In the genomic region with DNA sequence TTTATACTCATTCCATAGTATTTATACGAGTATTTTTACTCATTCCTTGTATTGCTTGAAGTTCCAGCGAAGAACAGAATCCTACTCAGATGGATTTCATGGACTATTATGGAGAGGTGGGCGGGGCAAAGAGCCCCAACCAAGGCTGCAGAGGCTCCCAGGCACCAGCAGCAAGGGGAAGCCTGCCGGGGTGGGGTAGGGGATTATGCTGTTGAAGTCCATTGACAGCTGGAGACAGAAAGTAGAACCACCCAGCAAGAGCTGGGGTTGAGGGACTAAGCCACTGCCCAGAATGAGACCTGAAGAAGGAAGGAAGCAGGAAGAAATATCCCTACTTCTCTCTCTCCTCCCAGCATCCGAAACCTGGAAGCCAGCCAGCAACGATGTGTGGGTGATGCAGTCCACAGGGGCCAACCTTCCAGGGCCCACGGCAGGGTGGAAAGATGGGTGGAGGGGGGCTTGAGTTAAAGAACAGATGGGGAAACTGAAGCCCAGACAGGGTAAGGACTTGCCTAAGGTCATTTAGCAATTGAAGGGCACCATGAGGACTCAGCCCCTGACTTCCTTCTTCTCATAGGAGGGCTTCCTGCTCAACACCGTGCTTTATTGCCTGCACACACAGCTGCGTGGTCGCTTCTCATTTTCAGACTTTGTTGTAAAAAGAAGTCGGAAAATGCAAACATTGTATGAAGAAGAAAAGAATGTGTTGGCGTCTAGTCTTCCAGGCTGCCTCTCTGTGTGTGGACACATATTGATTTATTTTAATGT, we compare ENCODE assay signal across 1 cellular context.
TF ChIP-seq lines count a peak whose summit lies in the region.

No MANE protein-coding gene starts in this region.

TF ChIP-seq in HEK293, 187 proteins besides CTCF, POLR2A, EP300 and RAD21 (continued from another document and continues in another):
- TF ChIP-seq ZSCAN5A (tag by site-specific recombination; IDR thresholded peaks at IDR 0.05) = no peak
- TF ChIP-seq ZNF629 (tag by site-specific recombination; IDR thresholded peaks at IDR 0.05) = no peak
- no peak for TF ChIP-seq ZNF561 (tag by site-specific recombination; IDR thresholded peaks at IDR 0.05; ENCODE audit: borderline replicate concordance)
- TF ChIP-seq, protein P1, sequence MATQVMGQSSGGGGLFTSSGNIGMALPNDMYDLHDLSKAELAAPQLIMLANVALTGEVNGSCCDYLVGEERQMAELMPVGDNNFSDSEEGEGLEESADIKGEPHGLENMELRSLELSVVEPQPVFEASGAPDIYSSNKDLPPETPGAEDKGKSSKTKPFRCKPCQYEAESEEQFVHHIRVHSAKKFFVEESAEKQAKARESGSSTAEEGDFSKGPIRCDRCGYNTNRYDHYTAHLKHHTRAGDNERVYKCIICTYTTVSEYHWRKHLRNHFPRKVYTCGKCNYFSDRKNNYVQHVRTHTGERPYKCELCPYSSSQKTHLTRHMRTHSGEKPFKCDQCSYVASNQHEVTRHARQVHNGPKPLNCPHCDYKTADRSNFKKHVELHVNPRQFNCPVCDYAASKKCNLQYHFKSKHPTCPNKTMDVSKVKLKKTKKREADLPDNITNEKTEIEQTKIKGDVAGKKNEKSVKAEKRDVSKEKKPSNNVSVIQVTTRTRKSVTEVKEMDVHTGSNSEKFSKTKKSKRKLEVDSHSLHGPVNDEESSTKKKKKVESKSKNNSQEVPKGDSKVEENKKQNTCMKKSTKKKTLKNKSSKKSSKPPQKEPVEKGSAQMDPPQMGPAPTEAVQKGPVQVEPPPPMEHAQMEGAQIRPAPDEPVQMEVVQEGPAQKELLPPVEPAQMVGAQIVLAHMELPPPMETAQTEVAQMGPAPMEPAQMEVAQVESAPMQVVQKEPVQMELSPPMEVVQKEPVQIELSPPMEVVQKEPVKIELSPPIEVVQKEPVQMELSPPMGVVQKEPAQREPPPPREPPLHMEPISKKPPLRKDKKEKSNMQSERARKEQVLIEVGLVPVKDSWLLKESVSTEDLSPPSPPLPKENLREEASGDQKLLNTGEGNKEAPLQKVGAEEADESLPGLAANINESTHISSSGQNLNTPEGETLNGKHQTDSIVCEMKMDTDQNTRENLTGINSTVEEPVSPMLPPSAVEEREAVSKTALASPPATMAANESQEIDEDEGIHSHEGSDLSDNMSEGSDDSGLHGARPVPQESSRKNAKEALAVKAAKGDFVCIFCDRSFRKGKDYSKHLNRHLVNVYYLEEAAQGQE (tag by site-specific recombination; IDR thresholded peaks at IDR 0.05) = no peak
- TF ChIP-seq ZNF600 (tag by site-specific recombination; IDR thresholded peaks at IDR 0.05) = no peak
- TF ChIP-seq BCL11B (tag by site-specific recombination; IDR thresholded peaks at IDR 0.05; ENCODE audit: low read depth) = no peak
- TF ChIP-seq, protein P2, sequence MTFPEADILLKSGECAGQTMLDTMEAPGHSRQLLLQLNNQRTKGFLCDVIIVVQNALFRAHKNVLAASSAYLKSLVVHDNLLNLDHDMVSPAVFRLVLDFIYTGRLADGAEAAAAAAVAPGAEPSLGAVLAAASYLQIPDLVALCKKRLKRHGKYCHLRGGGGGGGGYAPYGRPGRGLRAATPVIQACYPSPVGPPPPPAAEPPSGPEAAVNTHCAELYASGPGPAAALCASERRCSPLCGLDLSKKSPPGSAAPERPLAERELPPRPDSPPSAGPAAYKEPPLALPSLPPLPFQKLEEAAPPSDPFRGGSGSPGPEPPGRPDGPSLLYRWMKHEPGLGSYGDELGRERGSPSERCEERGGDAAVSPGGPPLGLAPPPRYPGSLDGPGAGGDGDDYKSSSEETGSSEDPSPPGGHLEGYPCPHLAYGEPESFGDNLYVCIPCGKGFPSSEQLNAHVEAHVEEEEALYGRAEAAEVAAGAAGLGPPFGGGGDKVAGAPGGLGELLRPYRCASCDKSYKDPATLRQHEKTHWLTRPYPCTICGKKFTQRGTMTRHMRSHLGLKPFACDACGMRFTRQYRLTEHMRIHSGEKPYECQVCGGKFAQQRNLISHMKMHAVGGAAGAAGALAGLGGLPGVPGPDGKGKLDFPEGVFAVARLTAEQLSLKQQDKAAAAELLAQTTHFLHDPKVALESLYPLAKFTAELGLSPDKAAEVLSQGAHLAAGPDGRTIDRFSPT (tag by site-specific recombination; IDR thresholded peaks at IDR 0.05) = no peak
- TF ChIP-seq, protein P3, sequence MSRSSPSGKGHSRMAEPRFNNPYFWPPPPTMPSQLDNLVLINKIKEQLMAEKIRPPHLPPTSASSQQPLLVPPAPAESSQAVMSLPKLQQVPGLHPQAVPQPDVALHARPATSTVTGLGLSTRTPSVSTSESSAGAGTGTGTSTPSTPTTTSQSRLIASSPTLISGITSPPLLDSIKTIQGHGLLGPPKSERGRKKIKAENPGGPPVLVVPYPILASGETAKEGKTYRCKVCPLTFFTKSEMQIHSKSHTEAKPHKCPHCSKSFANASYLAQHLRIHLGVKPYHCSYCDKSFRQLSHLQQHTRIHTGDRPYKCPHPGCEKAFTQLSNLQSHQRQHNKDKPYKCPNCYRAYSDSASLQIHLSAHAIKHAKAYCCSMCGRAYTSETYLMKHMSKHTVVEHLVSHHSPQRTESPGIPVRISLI (tag by site-specific recombination; IDR thresholded peaks at IDR 0.05) = no peak
- no peak for TF ChIP-seq ZFP37 (tag by site-specific recombination; IDR thresholded peaks at IDR 0.05)
- TF ChIP-seq, protein P4, sequence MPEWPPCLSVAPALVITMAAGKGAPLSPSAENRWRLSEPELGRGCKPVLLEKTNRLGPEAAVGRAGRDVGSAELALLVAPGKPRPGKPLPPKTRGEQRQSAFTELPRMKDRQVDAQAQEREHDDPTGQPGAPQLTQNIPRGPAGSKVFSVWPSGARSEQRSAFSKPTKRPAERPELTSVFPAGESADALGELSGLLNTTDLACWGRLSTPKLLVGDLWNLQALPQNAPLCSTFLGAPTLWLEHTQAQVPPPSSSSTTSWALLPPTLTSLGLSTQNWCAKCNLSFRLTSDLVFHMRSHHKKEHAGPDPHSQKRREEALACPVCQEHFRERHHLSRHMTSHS (tag by site-specific recombination; IDR thresholded peaks at IDR 0.05) = no peak
- TF ChIP-seq ZEB2 (tag by site-specific recombination; IDR thresholded peaks at IDR 0.05) = 0 out of 2 replicates have a peak, but pooled peaks have one; percentile 26
- no peak for TF ChIP-seq ZNF274 (IDR thresholded peaks at IDR 0.05; ENCODE audit: low read length)
- TF ChIP-seq ZNF274 (tag by site-specific recombination; IDR thresholded peaks at IDR 0.05; ENCODE audit: borderline replicate concordance) = no peak
- no peak for TF ChIP-seq PRDM6 (tag by site-specific recombination; IDR thresholded peaks at IDR 0.05)
- no peak for TF ChIP-seq ZNF473 (tag by site-specific recombination; IDR thresholded peaks at IDR 0.05)
- TF ChIP-seq ZNF707 (tag by site-specific recombination; IDR thresholded peaks at IDR 0.05) = no peak
- TF ChIP-seq, protein P5, sequence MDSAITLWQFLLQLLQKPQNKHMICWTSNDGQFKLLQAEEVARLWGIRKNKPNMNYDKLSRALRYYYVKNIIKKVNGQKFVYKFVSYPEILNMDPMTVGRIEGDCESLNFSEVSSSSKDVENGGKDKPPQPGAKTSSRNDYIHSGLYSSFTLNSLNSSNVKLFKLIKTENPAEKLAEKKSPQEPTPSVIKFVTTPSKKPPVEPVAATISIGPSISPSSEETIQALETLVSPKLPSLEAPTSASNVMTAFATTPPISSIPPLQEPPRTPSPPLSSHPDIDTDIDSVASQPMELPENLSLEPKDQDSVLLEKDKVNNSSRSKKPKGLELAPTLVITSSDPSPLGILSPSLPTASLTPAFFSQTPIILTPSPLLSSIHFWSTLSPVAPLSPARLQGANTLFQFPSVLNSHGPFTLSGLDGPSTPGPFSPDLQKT (IDR thresholded peaks at IDR 0.05; ENCODE audit: borderline replicate concordance, low read depth, low read length) = no peak
- TF ChIP-seq ZNF398 (tag by site-specific recombination; IDR thresholded peaks at IDR 0.05) = no peak
- no peak for TF ChIP-seq ZNF146 (tag by site-specific recombination; IDR thresholded peaks at IDR 0.05)
- TF ChIP-seq KLF16 (tag by site-specific recombination; IDR thresholded peaks at IDR 0.05) = no peak
- TF ChIP-seq BCL11A (tag by site-specific recombination; IDR thresholded peaks at IDR 0.05; ENCODE audit: low read depth) = no peak
- no peak for TF ChIP-seq ZNF792 (tag by site-specific recombination; IDR thresholded peaks at IDR 0.05)
- TF ChIP-seq ZFP3 (tag by site-specific recombination; IDR thresholded peaks at IDR 0.05; ENCODE audit: low read depth) = no peak
- TF ChIP-seq ZBTB48 (tag by site-specific recombination; IDR thresholded peaks at IDR 0.05) = no peak
- TF ChIP-seq ZNF280D (tag by site-specific recombination; IDR thresholded peaks at IDR 0.05) = no peak
- TF ChIP-seq ZNF366 (tag by site-specific recombination; conservative IDR thresholded peaks at IDR 0.05) = peak; percentile 64
- TF ChIP-seq ZNF341 (tag by site-specific recombination; IDR thresholded peaks at IDR 0.05; ENCODE audit: low read depth) = no peak
- TF ChIP-seq GLIS2 (tag by site-specific recombination; IDR thresholded peaks at IDR 0.05) = peak; percentile 43
- no peak for TF ChIP-seq ZBTB7A (tag by site-specific recombination; IDR thresholded peaks at IDR 0.05; ENCODE audit: low read depth)
- TF ChIP-seq SCRT2 (tag by site-specific recombination; IDR thresholded peaks at IDR 0.05) = no peak
- no peak for TF ChIP-seq ZNF248 (tag by site-specific recombination; IDR thresholded peaks at IDR 0.05)
- TF ChIP-seq, protein P6, sequence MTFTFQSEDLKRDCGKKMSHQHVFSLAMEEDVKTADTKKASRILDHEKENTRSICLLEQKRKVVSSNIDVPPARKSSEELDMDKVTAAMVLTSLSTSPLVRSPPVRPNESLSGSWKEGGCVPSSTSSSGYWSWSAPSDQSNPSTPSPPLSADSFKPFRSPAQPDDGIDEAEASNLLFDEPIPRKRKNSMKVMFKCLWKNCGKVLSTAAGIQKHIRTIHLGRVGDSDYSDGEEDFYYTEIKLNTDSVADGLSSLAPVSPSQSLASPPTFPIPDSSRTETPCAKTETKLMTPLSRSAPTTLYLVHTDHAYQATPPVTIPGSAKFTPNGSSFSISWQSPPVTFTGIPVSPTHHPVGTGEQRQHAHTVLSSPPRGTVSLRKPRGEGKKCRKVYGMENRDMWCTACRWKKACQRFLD (tag by site-specific recombination; IDR thresholded peaks at IDR 0.05) = no peak
- TF ChIP-seq ZNF350 (tag by site-specific recombination; IDR thresholded peaks at IDR 0.05) = no peak
- TF ChIP-seq ZNF391 (tag by site-specific recombination; IDR thresholded peaks at IDR 0.05; ENCODE audit: borderline replicate concordance, low read depth) = no peak
- TF ChIP-seq ZNF654 (tag by site-specific recombination; IDR thresholded peaks at IDR 0.05; ENCODE audit: low read depth) = no peak
